7 cellular contexts compared by ENCODE assay signal in the genomic region with DNA sequence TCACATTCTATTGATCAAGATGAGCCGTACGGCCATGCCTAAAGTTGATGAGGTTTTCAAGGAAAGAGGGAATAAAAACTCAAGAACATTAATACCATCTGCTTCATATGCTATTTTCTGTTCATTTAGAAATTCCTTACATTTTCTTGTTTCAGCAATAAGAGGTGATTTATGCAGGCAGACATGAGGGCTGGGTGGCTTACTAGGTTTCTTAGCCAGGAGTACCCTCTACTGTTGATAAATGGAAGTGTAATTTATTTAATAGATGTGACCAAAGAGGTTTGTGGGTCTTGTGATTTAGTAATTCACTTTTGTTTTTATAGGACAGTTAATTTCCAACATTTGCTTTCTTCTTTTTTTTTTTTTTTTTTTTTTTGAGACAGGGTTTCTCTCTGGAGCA. TPM values are rescaled to one million over a fixed set of nuclear protein-coding genes. Genes with fewer than 3 reads are reported as not detected.
DNase-seq lines count a peak whose midpoint lies in the region; ATAC-seq and TF ChIP-seq lines count a peak whose summit lies in the region.

No MANE protein-coding gene starts in this region.

- no peak overlapping the region for H3K4me3 Mint-ChIP-seq in naive thymus-derived CD8-positive, alpha-beta T cell
- H3K4me3 Mint-ChIP-seq in activated T-helper 2 cell treated with anti-CD3 and anti-CD28 coated beads, Interferon-gamma antibody, Interleukin-2, Interleukin-4, amounts not matched to agents 10 μg/mL and 5 μg/mL and 100 μg/mL, durations not matched to agents 14 hours and 24 hours and 36 hours (ENCODE audit: low read depth) = no peak overlapping the region

- DNase-seq in HEK293T (ENCODE audit: extremely low spot score) = peak; percentile 49
- DNase-seq in NCI-H748 treated with DMSO at 0.1 percent for 48 hours (lab: John Stamatoyannopoulos, UW) = peak; percentile 54
- peak; percentile 39 for DNase-seq in dedifferentiated amniotic fluid mesenchymal stem cell (ENCODE audit: extremely low spot score)
- DNase-seq in naive thymus-derived CD8-positive, alpha-beta T cell = peak in 4 of 10 donors; percentile 0 to 47 (median 38)
- no peak for DNase-seq in amygdala (lab: John Stamatoyannopoulos, UW)
- no peak for DNase-seq in activated T-helper 2 cell treated with anti-CD3 and anti-CD28 coated beads, Interferon-gamma antibody, Interleukin-2, Interleukin-4, amounts not matched to agents 10 μg/mL and 5 μg/mL and 100 μg/mL, durations not matched to agents 14 hours and 24 hours and 36 hours (ENCODE audit: low spot score)

- H3K27ac Mint-ChIP-seq in naive thymus-derived CD8-positive, alpha-beta T cell = no peak overlapping the region
- H3K27ac Mint-ChIP-seq in activated T-helper 2 cell treated with anti-CD3 and anti-CD28 coated beads, Interferon-gamma antibody, Interleukin-2, Interleukin-4, amounts not matched to agents 10 μg/mL and 5 μg/mL and 100 μg/mL, durations not matched to agents 14 hours and 24 hours and 36 hours = no peak overlapping the region

- H3K36me3 ChIP-seq in DOHH2 (ENCODE audit: control insufficient read depth, low read length) = no peaks in the 10 kb centered on the region

- peak; percentile 50 for TF ChIP-seq CTCF in DOHH2 (IDR thresholded peaks at IDR 0.05; ENCODE audit: low read depth, low read length, poor library complexity, severe bottlenecking)

- H3K36me3 Mint-ChIP-seq in naive thymus-derived CD8-positive, alpha-beta T cell = no peaks in the 10 kb centered on the region
- H3K36me3 Mint-ChIP-seq in activated T-helper 2 cell treated with anti-CD3 and anti-CD28 coated beads, Interferon-gamma antibody, Interleukin-2, Interleukin-4, amounts not matched to agents 10 μg/mL and 5 μg/mL and 100 μg/mL, durations not matched to agents 14 hours and 24 hours and 36 hours (ENCODE audit: low read depth) = no peaks in the 10 kb centered on the region

- POLR2A ChIA-PET in HEK293T (lab: Yijun Ruan, JAX) = no interaction called here
- POLR2A ChIA-PET in naive thymus-derived CD8-positive, alpha-beta T cell (lab: Charles Lee) = no interaction called here

- peak; percentile 57 to 61 for ATAC-seq in naive thymus-derived CD8-positive, alpha-beta T cell

- H3K27me3 ChIP-seq in DOHH2 (ENCODE audit: control insufficient read depth, low read length) = no peaks in the 10 kb centered on the region

- no peaks in the 10 kb centered on the region for H4K20me1 ChIP-seq in DOHH2 (ENCODE audit: control insufficient read depth, insufficient read depth, low read depth, low read length)

- H3K4me1 ChIP-seq in DOHH2 (ENCODE audit: control insufficient read depth, low read length) = no peaks in the 10 kb centered on the region

- H3K27ac ChIP-seq in DOHH2 (ENCODE audit: low read depth, low read length) = no peak overlapping the region

- H3K9me2 ChIP-seq in DOHH2 (replicated peaks; ENCODE audit: control insufficient read depth, low read length) = no peaks in the 10 kb centered on the region

- no peaks in the 10 kb centered on the region for H3F3A ChIP-seq in DOHH2 (ENCODE audit: control insufficient read depth, insufficient read depth)

- H3K4me3 ChIP-seq in DOHH2 (ENCODE audit: low read length) = no peak overlapping the region

- H3K27me3 Mint-ChIP-seq in naive thymus-derived CD8-positive, alpha-beta T cell = no peaks in the 10 kb centered on the region
- H3K27me3 Mint-ChIP-seq in activated T-helper 2 cell treated with anti-CD3 and anti-CD28 coated beads, Interferon-gamma antibody, Interleukin-2, Interleukin-4, amounts not matched to agents 10 μg/mL and 5 μg/mL and 100 μg/mL, durations not matched to agents 14 hours and 24 hours and 36 hours (ENCODE audit: low read depth) = peaks cover 4% of the 10 kb centered on the region

- CTCF ChIA-PET in HEK293T (lab: Yijun Ruan, JAX) = interaction anchor here (1.0 kb wide), 1 partner anchor 92 kb away, joined by 3 read pairs; no protein-coding TSS in a partner anchor

- H3K4me2 ChIP-seq in DOHH2 (ENCODE audit: low read length) = no peak overlapping the region

- H3K9me3 ChIP-seq in DOHH2 (ENCODE audit: control insufficient read depth, insufficient read depth, low read length) = no peaks in the 10 kb centered on the region

- H3K79me2 ChIP-seq in DOHH2 (ENCODE audit: control insufficient read depth, low read length) = no peaks in the 10 kb centered on the region

- no peaks in the 10 kb centered on the region for H3K4me1 Mint-ChIP-seq in naive thymus-derived CD8-positive, alpha-beta T cell
- H3K4me1 Mint-ChIP-seq in activated T-helper 2 cell treated with anti-CD3 and anti-CD28 coated beads, Interferon-gamma antibody, Interleukin-2, Interleukin-4, amounts not matched to agents 10 μg/mL and 5 μg/mL and 100 μg/mL, durations not matched to agents 14 hours and 24 hours and 36 hours (ENCODE audit: low read depth) = peaks cover 7% of the 10 kb centered on the region

- H3K9me3 Mint-ChIP-seq in naive thymus-derived CD8-positive, alpha-beta T cell = no peaks in the 10 kb centered on the region
- H3K9me3 Mint-ChIP-seq in activated T-helper 2 cell treated with anti-CD3 and anti-CD28 coated beads, Interferon-gamma antibody, Interleukin-2, Interleukin-4, amounts not matched to agents 10 μg/mL and 5 μg/mL and 100 μg/mL, durations not matched to agents 14 hours and 24 hours and 36 hours = no peaks in the 10 kb centered on the region

- intact Hi-C loops in activated T-helper 2 cell treated with anti-CD3 and anti-CD28 coated beads, Interferon-gamma antibody, Interleukin-2, Interleukin-4, amounts not matched to agents 10 μg/mL and 5 μg/mL and 100 μg/mL, durations not matched to agents 14 hours and 24 hours and 36 hours (cut with micrococcal nuclease) = loop anchor here (5.0 kb wide), 1 partner anchor 79 kb away; a partner anchor contains a TSS

TF ChIP-seq in HEK293T, 16 proteins besides CTCF, POLR2A, EP300 and RAD21:
- TF ChIP-seq SUZ12 (IDR thresholded peaks at IDR 0.05) = no peak
- TF ChIP-seq, protein P1, sequence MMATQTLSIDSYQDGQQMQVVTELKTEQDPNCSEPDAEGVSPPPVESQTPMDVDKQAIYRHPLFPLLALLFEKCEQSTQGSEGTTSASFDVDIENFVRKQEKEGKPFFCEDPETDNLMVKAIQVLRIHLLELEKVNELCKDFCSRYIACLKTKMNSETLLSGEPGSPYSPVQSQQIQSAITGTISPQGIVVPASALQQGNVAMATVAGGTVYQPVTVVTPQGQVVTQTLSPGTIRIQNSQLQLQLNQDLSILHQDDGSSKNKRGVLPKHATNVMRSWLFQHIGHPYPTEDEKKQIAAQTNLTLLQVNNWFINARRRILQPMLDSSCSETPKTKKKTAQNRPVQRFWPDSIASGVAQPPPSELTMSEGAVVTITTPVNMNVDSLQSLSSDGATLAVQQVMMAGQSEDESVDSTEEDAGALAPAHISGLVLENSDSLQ (IDR thresholded peaks at IDR 0.05) = peak; percentile 86
- no peak for TF ChIP-seq NFRKB (IDR thresholded peaks at IDR 0.05)
- no peak for TF ChIP-seq TARDBP (IDR thresholded peaks at IDR 0.05)
- TF ChIP-seq HDGF (IDR thresholded peaks at IDR 0.05; ENCODE audit: borderline replicate concordance) = no peak
- no peak for TF ChIP-seq ELF4 (IDR thresholded peaks at IDR 0.05)
- TF ChIP-seq BHLHE40 (IDR thresholded peaks at IDR 0.05; ENCODE audit: borderline replicate concordance) = no peak
- no peak for TF ChIP-seq FOXA1 (IDR thresholded peaks at IDR 0.05)

RNA-seq across cellular contexts. Expression of a gene that starts 6.4 kb away (rescaled TPM):
- total RNA-seq in naive thymus-derived CD8-positive, alpha-beta T cell = not detected
- not detected for polyA plus RNA-seq in naive thymus-derived CD8-positive, alpha-beta T cell
- not detected in 2 replicates for total RNA-seq in activated T-helper 2 cell treated with anti-CD3 and anti-CD28 coated beads, Interferon-gamma antibody, Interleukin-2, Interleukin-4, amounts not matched to agents 10 μg/mL and 5 μg/mL and 100 μg/mL, durations not matched to agents 14 hours and 24 hours and 36 hours

RNA-seq across cellular contexts. Expression of a gene that starts 35.6 kb away (rescaled TPM):
- total RNA-seq in naive thymus-derived CD8-positive, alpha-beta T cell = 10 to 100 TPM; 17.1 to 18.4 TPM
- polyA plus RNA-seq in naive thymus-derived CD8-positive, alpha-beta T cell = 10 to 100 TPM; 10.6 to 18.9 (median 17.3) TPM
- total RNA-seq in activated T-helper 2 cell treated with anti-CD3 and anti-CD28 coated beads, Interferon-gamma antibody, Interleukin-2, Interleukin-4, amounts not matched to agents 10 μg/mL and 5 μg/mL and 100 μg/mL, durations not matched to agents 14 hours and 24 hours and 36 hours = 27.7 and 31.5 TPM in 2 replicates

RNA-seq across cellular contexts. Expression of a gene that starts 45.3 kb away (rescaled TPM):
- 10 to 100 TPM; 44.5 to 47.9 TPM for total RNA-seq in naive thymus-derived CD8-positive, alpha-beta T cell
- polyA plus RNA-seq in naive thymus-derived CD8-positive, alpha-beta T cell = 100 to 1,000 TPM in 1 of 3 donors, 10 to 100 TPM in 2; 24.7 to 111 (median 38.9) TPM
- total RNA-seq in activated T-helper 2 cell treated with anti-CD3 and anti-CD28 coated beads, Interferon-gamma antibody, Interleukin-2, Interleukin-4, amounts not matched to agents 10 μg/mL and 5 μg/mL and 100 μg/mL, durations not matched to agents 14 hours and 24 hours and 36 hours = 25.6 and 27.0 TPM in 2 replicates

Comparison
In these comparisons a context has a peak if more than half of its experiments do, and no peak if none do; other contexts are left out.
1. DNase-seq: peak in HEK293T (single experiment), NCI-H748 treated with DMSO at 0.1 percent for 48 hours (single experiment) and dedifferentiated amniotic fluid mesenchymal stem cell (single experiment); none in amygdala (0 of 56) and activated T-helper 2 cell treated with anti-CD3 and anti-CD28 coated beads, Interferon-gamma antibody, Interleukin-2, Interleukin-4, amounts not matched to agents 10 μg/mL and 5 μg/mL and 100 μg/mL, durations not matched to agents 14 hours and 24 hours and 36 hours (single experiment).